8 cellular contexts compared by ENCODE assay signal in genomic region chr14:105604531-105605470, GRCh38.
A peak's percentile ranks its signal among the peaks of the same experiment; 100 is the strongest.
DNase-seq lines count a peak whose midpoint lies in the region; ATAC-seq, FAIRE-seq and TF ChIP-seq lines count a peak whose summit lies in the region.
"Not testable (repeated sequence)": the region's sequence is repeated elsewhere in the genome, so short reads cannot be mapped to it uniquely, and the experiment has no call there.

No MANE protein-coding gene starts in this region.

- H3K9me2 ChIP-seq in hepatocyte (replicated peaks; ENCODE audit: insufficient read depth): not testable (repeated sequence)

- H3K27ac ChIP-seq in BLaER1 treated with 17β-estradiol and CSF1 and Interleukin-3, amounts not matched to agents 10 nM and 100 nM; K562 (ENCODE audit: extremely low read depth, low read depth, low read length); hepatocyte; spleen; transverse colon: not testable (repeated sequence)

- H3K27me3 Mint-ChIP-seq in IgD-negative memory B cell, activated B cell treated with CpG ODN at 0.5 μM for 24 hours, memory B cell: not testable (repeated sequence)

- peaks cover 0 to 13% (median 7%) of the 10 kb centered on the region in 10 experiments; a peak in 12 of 20 replicates for H3K4me1 ChIP-seq in BLaER1 treated with 17β-estradiol and CSF1 and Interleukin-3, amounts not matched to agents 10 nM and 100 nM
- H3K4me1 ChIP-seq in K562 (replicated peaks in 1 of 2; ENCODE audit: control insufficient read depth in 2 of 2, insufficient read depth in 2 of 2, low read length in 2 of 2): peaks cover 6 to 34% of the 10 kb centered on the region in 2 experiments; a peak in 4 of 5 replicates
- not testable (repeated sequence) for H3K4me1 ChIP-seq in hepatocyte (ENCODE audit: insufficient read depth); spleen; transverse colon

- 21% methylated on average over 25 of the region's 32 CpGs for WGBS in K562 (ENCODE audit: insufficient coverage, low coverage, missing lambda C conversion rate)
- WGBS in hepatocyte (ENCODE audit: low lambda C conversion rate, missing lambda C conversion rate): 91% methylated on average over 27 of the region's 32 CpGs
- 73 to 89% (median 80%) methylated on average over 20 to 30 of the region's 32 CpGs for WGBS in spleen, 5 donors
- WGBS in transverse colon (ENCODE audit: low coverage in 1 of 2), 2 donors: 72 to 87% methylated on average over 6 to 27 of the region's 32 CpGs

- H3K9me3 ChIP-seq in BLaER1 treated with 17β-estradiol and CSF1 and Interleukin-3, amounts not matched to agents 10 nM and 100 nM (replicated peaks in 1 of 11); K562 (replicated peaks; ENCODE audit: control insufficient read depth, insufficient read depth, low read depth, low read length); hepatocyte (ENCODE audit: low read depth); spleen; transverse colon: not testable (repeated sequence)

- H3K4me3 ChIP-seq in BLaER1 treated with 17β-estradiol and CSF1 and Interleukin-3, amounts not matched to agents 10 nM and 100 nM; K562; hepatocyte; spleen; transverse colon: not testable (repeated sequence)

- TF ChIP-seq EP300 in K562 (IDR thresholded peaks at IDR 0.05; ENCODE audit: low read length); transverse colon (IDR thresholded peaks at IDR 0.05; ENCODE audit: low read depth): not testable (repeated sequence)

- H3K27me3 ChIP-seq in BLaER1 treated with 17β-estradiol and CSF1 and Interleukin-3, amounts not matched to agents 10 nM and 100 nM; K562 (ENCODE audit: control insufficient read depth in 2 of 2, insufficient read depth in 2 of 2, low read length in 2 of 2); hepatocyte; spleen (replicated peaks in 1 of 7); transverse colon: not testable (repeated sequence)

- not testable (repeated sequence) for BruUV-seq in K562 (replicated peaks; lab: Mats Ljungman, UMichigan)

- H3K9me1 ChIP-seq in K562 (ENCODE audit: control insufficient read depth, insufficient read depth, low read length): not testable (repeated sequence)

- ATAC-seq in activated B cell treated with CpG ODN at 0.5 μM for 24 hours (ENCODE audit: low read depth); K562: not testable (repeated sequence)
- peak; percentile 75 for ATAC-seq in memory B cell (ENCODE audit: low read depth)

- peak overlapping the region in 2 of 3 donors; percentile 67 to 94 for H3K27ac Mint-ChIP-seq in IgD-negative memory B cell
- H3K27ac Mint-ChIP-seq in activated B cell treated with CpG ODN at 0.5 μM for 24 hours, memory B cell: not testable (repeated sequence)

- H3K4me1 Mint-ChIP-seq in IgD-negative memory B cell: peaks cover 0 to 10% (median 5%) of the 10 kb centered on the region in 3 donors
- peaks cover 16% of the 10 kb centered on the region for H3K4me1 Mint-ChIP-seq in activated B cell treated with CpG ODN at 0.5 μM for 24 hours
- H3K4me1 Mint-ChIP-seq in memory B cell: peaks cover 11% of the 10 kb centered on the region

- not testable (repeated sequence) for H3K36me3 ChIP-seq in BLaER1 treated with 17β-estradiol and CSF1 and Interleukin-3, amounts not matched to agents 10 nM and 100 nM; K562 (ENCODE audit: control insufficient read depth, insufficient read depth, low read length); hepatocyte (replicated peaks; ENCODE audit: insufficient read depth, low read depth); spleen; transverse colon

- H3K9ac ChIP-seq in BLaER1 treated with 17β-estradiol and CSF1 and Interleukin-3, amounts not matched to agents 10 nM and 100 nM: not testable (repeated sequence)
- peak overlapping the region in 1 of 2 experiments; percentile 26; a peak in 1 of 4 replicates for H3K9ac ChIP-seq in K562 (ENCODE audit: insufficient read depth in 1 of 2, low read depth in 2 of 2, low read length in 2 of 2)

- in situ Hi-C loops in K562 (cut with MboI): loop anchor here (5.0 kb wide), 1 partner anchor 118 kb away; no protein-coding TSS in a partner anchor
- in situ Hi-C loops in transverse colon (cut with MboI; ENCODE audit: low pct_ligation_motif_present in 1 of 4, low pct_unique_long_range_greater_than_20kb in 1 of 4, low sequenced_read_pairs in 3 of 4): not testable (repeated sequence)

- not testable (repeated sequence) for H3K36me3 Mint-ChIP-seq in IgD-negative memory B cell; activated B cell treated with CpG ODN at 0.5 μM for 24 hours (ENCODE audit: low read depth); memory B cell

- H3K4me2 ChIP-seq in BLaER1 treated with 17β-estradiol and CSF1 and Interleukin-3, amounts not matched to agents 10 nM and 100 nM: peak overlapping the region in 8 of 11 experiments; percentile 10 to 48 (median 38); a peak in 11 of 22 replicates
- H3K4me2 ChIP-seq in K562 (ENCODE audit: insufficient read depth, low read length); hepatocyte: not testable (repeated sequence)

- not testable (repeated sequence) for DNase-seq in activated B cell treated with CpG ODN at 0.5 μM for 24 hours; K562 (ENCODE audit: extremely low read depth in 1 of 4, low spot score in 3 of 4)
- DNase-seq in hepatocyte (ENCODE audit: low spot score) (peak; percentile 1), memory B cell (ENCODE audit: low spot score in 2 of 2) (peak in 1 of 2 donors; percentile 11), spleen (peak; percentile 64), transverse colon (peak; percentile 3)

- POLR2A ChIA-PET in activated B cell treated with CpG ODN at 0.5 μM for 24 hours (lab: Charles Lee): interaction anchor here (0.9 kb wide), 1 partner anchor 42 kb away, joined by 3 read pairs; no protein-coding TSS in a partner anchor
- POLR2A ChIA-PET in K562 (lab: Yijun Ruan, JAX): not testable (repeated sequence)

- TF ChIP-seq POLR2A in K562 (conservative IDR thresholded peaks at IDR 0.05); spleen (IDR thresholded peaks at IDR 0.05); transverse colon (IDR thresholded peaks at IDR 0.05): not testable (repeated sequence)

- TF ChIP-seq CTCF in activated B cell treated with CpG ODN at 0.5 μM for 24 hours (IDR thresholded peaks at IDR 0.05); K562 (IDR thresholded peaks at IDR 0.05 in 2 of 3, conservative IDR thresholded peaks at IDR 0.05 in 1 of 3; ENCODE audit: insufficient read depth in 2 of 3, low read depth in 1 of 3, low read length in 3 of 3); hepatocyte (IDR thresholded peaks at IDR 0.05; ENCODE audit: poor library complexity); spleen (IDR thresholded peaks at IDR 0.05 in 8 of 11, conservative IDR thresholded peaks at IDR 0.05 in 3 of 11); transverse colon (IDR thresholded peaks at IDR 0.05): not testable (repeated sequence)

- not testable (repeated sequence) for H3K9me3 Mint-ChIP-seq in IgD-negative memory B cell, activated B cell treated with CpG ODN at 0.5 μM for 24 hours, memory B cell

- H2AFZ ChIP-seq in K562 (ENCODE audit: low read depth, low read length); hepatocyte: not testable (repeated sequence)

- peak overlapping the region; percentile 20 to 84 (median 42) for H3K4me3 Mint-ChIP-seq in IgD-negative memory B cell
- H3K4me3 Mint-ChIP-seq in activated B cell treated with CpG ODN at 0.5 μM for 24 hours: peak overlapping the region; percentile 38
- peak overlapping the region; percentile 60 for H3K4me3 Mint-ChIP-seq in memory B cell

- not testable (repeated sequence) for FAIRE-seq in K562 (lab: Jason Lieb, UNC)

- intact Hi-C loops in activated B cell treated with CpG ODN at 0.5 μM for 24 hours (cut with micrococcal nuclease): loop anchor here (10.0 kb wide), 1 partner anchor 50 kb away; no protein-coding TSS in a partner anchor
- intact Hi-C loops in K562 (cut with micrococcal nuclease); spleen (cut with DNase I; ENCODE audit: low total_unique reads); transverse colon (cut with DNase I; ENCODE audit: low total_unique reads): not testable (repeated sequence)

- not testable (repeated sequence) for TF ChIP-seq RAD21 in K562 (CRISPR knock-in tag; conservative IDR thresholded peaks at IDR 0.05 in 1 of 2, IDR thresholded peaks at IDR 0.05 in 1 of 2)

- not testable (repeated sequence) for H3K79me2 ChIP-seq in K562 (ENCODE audit: control insufficient read depth, insufficient read depth, low read length); hepatocyte

- not testable (repeated sequence) for H4K20me1 ChIP-seq in BLaER1 treated with 17β-estradiol and CSF1 and Interleukin-3, amounts not matched to agents 10 nM and 100 nM; K562 (replicated peaks; ENCODE audit: control insufficient read depth, insufficient read depth, low read length); hepatocyte (ENCODE audit: insufficient read depth, poor library complexity, severe bottlenecking)

- CTCF ChIA-PET in activated B cell treated with CpG ODN at 0.5 μM for 24 hours (lab: Charles Lee); K562 (lab: Yijun Ruan, JAX; ENCODE audit: low intra/inter-chr PET ratio): not testable (repeated sequence)

TF ChIP-seq in K562, 482 proteins besides CTCF, POLR2A, EP300 and RAD21:
- peak; percentile 16; the same call in 1 of the 2 replicates for TF ChIP-seq CEBPB (tag; IDR thresholded peaks at IDR 0.05)
